8 cellular contexts compared by ENCODE assay signal in the genomic region with DNA sequence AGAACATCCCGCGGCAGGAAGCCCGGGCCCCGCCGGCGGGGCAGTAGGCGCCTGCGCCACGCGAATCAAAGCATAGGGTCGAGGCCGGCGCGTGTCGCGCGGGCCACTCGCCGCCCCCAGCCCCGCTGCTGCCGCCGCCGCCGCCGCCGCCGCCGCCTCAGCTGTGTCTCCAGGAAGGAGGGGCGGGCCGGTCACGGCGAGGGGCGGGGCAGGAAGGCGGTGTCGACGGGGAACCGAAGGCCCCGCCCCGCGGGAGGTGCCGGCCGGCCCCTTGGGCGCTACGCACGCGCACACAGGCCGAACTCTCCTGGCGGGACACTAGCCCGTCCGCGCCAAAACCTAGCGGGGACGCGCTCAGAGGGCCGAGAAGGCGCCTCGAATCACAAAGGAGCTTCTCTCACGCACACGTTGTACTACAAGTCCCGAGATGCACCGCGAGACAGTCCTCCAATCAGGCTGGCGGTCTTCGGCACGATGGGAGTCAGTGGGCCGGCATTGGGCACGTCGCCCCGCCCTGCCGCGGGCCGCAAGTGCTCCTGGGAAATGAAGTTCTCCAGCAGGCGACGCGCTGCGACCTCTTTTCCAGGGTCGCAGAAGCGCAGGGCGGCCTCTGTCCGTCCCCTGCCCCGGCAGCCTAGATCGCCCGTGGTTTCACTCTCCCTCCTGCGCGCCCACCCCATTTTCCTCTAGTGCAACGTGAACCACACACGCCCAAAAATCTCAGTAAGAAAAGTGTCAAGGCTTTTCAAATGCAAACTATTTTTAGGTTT.
A peak's percentile ranks its signal among the peaks of the same experiment; 100 is the strongest.
DNase-seq lines count a peak whose midpoint lies in the region; ATAC-seq and FAIRE-seq lines count a peak whose summit lies in the region.

A gene (minus strand): TSS at position 171 of the 770 bp plus-strand sequence. CDS start 164 bp downstream, at position 7.

- ATAC-seq in GM19035 (IDR thresholded peaks at IDR 0.05; ENCODE audit: unreplicated experiment) (peak; percentile 97), HG03354 (IDR thresholded peaks at IDR 0.05; ENCODE audit: poor library complexity, severe bottlenecking, unreplicated experiment) (peak; percentile 95)
- peak; percentile 97 to 98 for ATAC-seq in activated CD4-positive, CD25-positive, alpha-beta regulatory T cell treated with anti-CD3 and anti-CD28 coated beads, Interleukin-2, amount 50 U/mL, for 24 hours

- DNase-seq in AG08396 (ENCODE audit: low spot score) (peak; percentile 99), NCI-H446 treated with DMSO at 0.1 percent for 48 hours (lab: John Stamatoyannopoulos, UW) (peak; percentile 99), cerebellar cortex (ENCODE audit: low spot score) (peak; percentile 99)
- DNase-seq in stimulated activated CD4-positive, alpha-beta T cell treated with anti-CD3 and anti-CD28 coated beads, Interleukin-12 subunit alpha, Interleukin-12 subunit beta, amount 100 ng/mL, for 4 hours, result peak; percentile 98

- FAIRE-seq in islet of Langerhans (lab: Jason Lieb, UNC), result peak; percentile 93

Comparison
In these comparisons a context has a peak if more than half of its experiments do, and no peak if none do; other contexts are left out.
1. Peak in every context shown above with its lines: DNase-seq and ATAC-seq.